28 cellular contexts compared by ENCODE assay signal in the genomic region with DNA sequence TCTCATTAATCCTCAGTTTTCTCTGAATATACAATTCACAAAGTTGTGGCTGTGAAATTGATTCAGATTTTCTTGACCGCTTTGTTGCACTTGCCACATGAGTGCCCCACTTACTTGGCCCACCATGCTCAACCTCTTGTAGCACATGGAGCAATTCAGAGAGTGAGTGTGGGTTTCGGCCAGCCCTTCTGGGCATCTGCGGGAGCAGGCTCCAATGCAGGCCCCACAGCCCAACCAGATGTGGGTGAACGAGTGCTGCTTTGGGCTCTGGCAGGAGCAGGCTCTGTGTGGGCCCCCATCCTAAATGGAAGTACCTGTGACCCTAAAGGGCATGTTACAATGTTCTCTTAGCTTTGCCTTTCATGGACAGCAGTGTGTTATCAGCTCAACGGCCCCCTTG.
"Had no signal": no experiment of that assay in that cellular context is flagged by ENCODE, and none has a peak within 500 bp of the region (broad histone marks: within the 10 kb centered on the region; RNA-seq: fewer than 3 reads in every experiment).

No MANE protein-coding gene starts in this region.

- H3K27me3 ChIP-seq: stomach, suprapubic skin, testis, thyroid gland, tibial artery, tibial nerve, transverse colon, upper lobe of left lung, upper lobe of right lung, uterus, vagina had no signal

- ATAC-seq: stimulated activated effector memory CD8-positive, alpha-beta T cell treated with anti-CD3 and anti-CD28 coated beads, Interleukin-12 subunit alpha, Interleukin-12 subunit beta, amount 100 ng/mL, for 72 hours; stimulated activated memory B cell treated with anti-CD40 and anti-IgM and Interleukin-4, amounts not matched to agents 10 μg/mL and 1 μg/mL and 100 μg/mL, for 72 hours; stimulated activated naive B cell treated with anti-CD40 and anti-IgM and Interleukin-4, amounts not matched to agents 10 μg/mL and 1 μg/mL and 100 μg/mL, for 72 hours; stimulated activated naive CD8-positive, alpha-beta T cell treated with anti-CD3 and anti-CD28 coated beads, Interleukin-15, amount 100 ng/mL, for 72 hours; stimulated activated naive CD8-positive, alpha-beta T cell treated with anti-CD3 and anti-CD28 coated beads, Interleukin-15, Interleukin-2, amounts not matched to agents 100 U/mL and 50 U/mL, for 24 hours; upper lobe of right lung had no signal

- H3K27me3 Mint-ChIP-seq: stimulated activated memory B cell treated with anti-CD40 and anti-IgM and Interleukin-4, amounts not matched to agents 10 μg/mL and 1 μg/mL and 100 μg/mL, for 72 hours; stimulated activated naive B cell treated with anti-CD40 and anti-IgM and Interleukin-4, amounts not matched to agents 10 μg/mL and 1 μg/mL and 100 μg/mL, for 72 hours; stimulated activated naive CD8-positive, alpha-beta T cell treated with anti-CD3 and anti-CD28 coated beads, Interleukin-15, amount 100 ng/mL, for 72 hours; stimulated activated naive CD8-positive, alpha-beta T cell treated with anti-CD3 and anti-CD28 coated beads, Interleukin-15, Interleukin-2, amounts not matched to agents 100 ng/mL and 50 ng/mL, for 24 hours; type B pancreatic cell had no signal

- H3K4me3 Mint-ChIP-seq: stimulated activated effector memory CD8-positive, alpha-beta T cell treated with anti-CD3 and anti-CD28 coated beads, Interleukin-12 subunit alpha, Interleukin-12 subunit beta, amount 100 ng/mL, for 72 hours; stimulated activated memory B cell treated with anti-CD40 and anti-IgM and Interleukin-4, amounts not matched to agents 10 μg/mL and 1 μg/mL and 100 μg/mL, for 72 hours; stimulated activated naive B cell treated with anti-CD40 and anti-IgM and Interleukin-4, amounts not matched to agents 10 μg/mL and 1 μg/mL and 100 μg/mL, for 72 hours; stimulated activated naive CD8-positive, alpha-beta T cell treated with anti-CD3 and anti-CD28 coated beads, Interleukin-15, amount 100 ng/mL, for 72 hours; stimulated activated naive CD8-positive, alpha-beta T cell treated with anti-CD3 and anti-CD28 coated beads, Interleukin-15, Interleukin-2, amounts not matched to agents 100 ng/mL and 50 ng/mL, for 24 hours; type B pancreatic cell had no signal

- H3K36me3 ChIP-seq: stomach, suprapubic skin, thoracic aorta, thyroid gland, tibial artery, tibial nerve, transverse colon, upper lobe of left lung, upper lobe of right lung, uterus, vagina had no signal

- H3K4me1 Mint-ChIP-seq: stimulated activated effector memory CD8-positive, alpha-beta T cell treated with anti-CD3 and anti-CD28 coated beads, Interleukin-12 subunit alpha, Interleukin-12 subunit beta, amount 100 ng/mL, for 72 hours; stimulated activated memory B cell treated with anti-CD40 and anti-IgM and Interleukin-4, amounts not matched to agents 10 μg/mL and 1 μg/mL and 100 μg/mL, for 72 hours; stimulated activated naive B cell treated with anti-CD40 and anti-IgM and Interleukin-4, amounts not matched to agents 10 μg/mL and 1 μg/mL and 100 μg/mL, for 72 hours; stimulated activated naive CD8-positive, alpha-beta T cell treated with anti-CD3 and anti-CD28 coated beads, Interleukin-15, amount 100 ng/mL, for 72 hours had no signal

- H3K36me3 Mint-ChIP-seq: stimulated activated effector memory CD8-positive, alpha-beta T cell treated with anti-CD3 and anti-CD28 coated beads, Interleukin-12 subunit alpha, Interleukin-12 subunit beta, amount 100 ng/mL, for 72 hours; stimulated activated memory B cell treated with anti-CD40 and anti-IgM and Interleukin-4, amounts not matched to agents 10 μg/mL and 1 μg/mL and 100 μg/mL, for 72 hours; stimulated activated naive B cell treated with anti-CD40 and anti-IgM and Interleukin-4, amounts not matched to agents 10 μg/mL and 1 μg/mL and 100 μg/mL, for 72 hours; type B pancreatic cell had no signal

- FAIRE-seq: urothelium cell line had no signal

- H3K4me1 ChIP-seq: stomach, suprapubic skin, testis, thyroid gland, tibial artery, tibial nerve, transverse colon, upper lobe of left lung, upper lobe of right lung, uterus, vagina had no signal

- H3K9me3 ChIP-seq: suprapubic skin, testis, thoracic aorta, thyroid gland, tibial artery, tibial nerve, transverse colon, upper lobe of left lung, upper lobe of right lung, uterus, vagina had no signal

- H3K4me3 ChIP-seq: stomach, suprapubic skin, testis, thoracic aorta, thyroid gland, tibial artery, tibial nerve, transverse colon, upper lobe of left lung, upper lobe of right lung, uterus, vagina had no signal

- DNase-seq: stimulated activated CD4-positive, alpha-beta T cell treated with anti-CD3 and anti-CD28 coated beads, Interleukin-2, amount 100 ng/mL, for 48 hours; stimulated activated CD4-positive, alpha-beta T cell treated with anti-CD3 and anti-CD28 coated beads, Interleukin-4, amount 100 ng/mL, for 1 hour; stimulated activated CD4-positive, alpha-beta T cell treated with anti-CD3 and anti-CD28 coated beads, Interleukin-4, amount 100 ng/mL, for 24 hours; stimulated activated CD4-positive, alpha-beta T cell treated with anti-CD3 and anti-CD28 coated beads, Interleukin-4, amount 100 ng/mL, for 4 hours; stimulated activated CD8-positive, alpha-beta memory T cell treated with anti-CD3 and anti-CD28 coated beads, Interleukin-4, amount 100 ng/mL, for 48 hours; stimulated activated naive B cell treated with anti-CD40 and anti-IgM and Interleukin-4, amounts not matched to agents 10 μg/mL and 1 μg/mL and 100 μg/mL, for 72 hours; stimulated activated naive CD4-positive, alpha-beta T cell; stimulated activated naive CD4-positive, alpha-beta T cell treated with Interleukin-2 at 50 U/mL for 16 hours; stimulated activated naive CD8-positive, alpha-beta T cell treated with anti-CD3 and anti-CD28 coated beads, Interleukin-15, amount 100 ng/mL, for 72 hours; stimulated activated naive CD8-positive, alpha-beta T cell treated with anti-CD3 and anti-CD28 coated beads, Interleukin-15, Interleukin-2, amounts not matched to agents 100 U/mL and 50 U/mL, for 24 hours; stomach; substantia nigra; testis; thyroid gland; tibial artery; transverse colon; upper lobe of right lung; uterus had no signal

- H3K27ac ChIP-seq: stomach, suprapubic skin, testis, thoracic aorta, thyroid gland, tibial artery, tibial nerve, transverse colon, upper lobe of left lung, upper lobe of right lung, uterus, vagina had no signal

- H3K27ac Mint-ChIP-seq: stimulated activated effector memory CD8-positive, alpha-beta T cell treated with anti-CD3 and anti-CD28 coated beads, Interleukin-12 subunit alpha, Interleukin-12 subunit beta, amount 100 ng/mL, for 72 hours; stimulated activated memory B cell treated with anti-CD40 and anti-IgM and Interleukin-4, amounts not matched to agents 10 μg/mL and 1 μg/mL and 100 μg/mL, for 72 hours; stimulated activated naive B cell treated with anti-CD40 and anti-IgM and Interleukin-4, amounts not matched to agents 10 μg/mL and 1 μg/mL and 100 μg/mL, for 72 hours; stimulated activated naive CD8-positive, alpha-beta T cell treated with anti-CD3 and anti-CD28 coated beads, Interleukin-15, amount 100 ng/mL, for 72 hours; stimulated activated naive CD8-positive, alpha-beta T cell treated with anti-CD3 and anti-CD28 coated beads, Interleukin-15, Interleukin-2, amounts not matched to agents 100 ng/mL and 50 ng/mL, for 24 hours; type B pancreatic cell had no signal
